In the genomic region with DNA sequence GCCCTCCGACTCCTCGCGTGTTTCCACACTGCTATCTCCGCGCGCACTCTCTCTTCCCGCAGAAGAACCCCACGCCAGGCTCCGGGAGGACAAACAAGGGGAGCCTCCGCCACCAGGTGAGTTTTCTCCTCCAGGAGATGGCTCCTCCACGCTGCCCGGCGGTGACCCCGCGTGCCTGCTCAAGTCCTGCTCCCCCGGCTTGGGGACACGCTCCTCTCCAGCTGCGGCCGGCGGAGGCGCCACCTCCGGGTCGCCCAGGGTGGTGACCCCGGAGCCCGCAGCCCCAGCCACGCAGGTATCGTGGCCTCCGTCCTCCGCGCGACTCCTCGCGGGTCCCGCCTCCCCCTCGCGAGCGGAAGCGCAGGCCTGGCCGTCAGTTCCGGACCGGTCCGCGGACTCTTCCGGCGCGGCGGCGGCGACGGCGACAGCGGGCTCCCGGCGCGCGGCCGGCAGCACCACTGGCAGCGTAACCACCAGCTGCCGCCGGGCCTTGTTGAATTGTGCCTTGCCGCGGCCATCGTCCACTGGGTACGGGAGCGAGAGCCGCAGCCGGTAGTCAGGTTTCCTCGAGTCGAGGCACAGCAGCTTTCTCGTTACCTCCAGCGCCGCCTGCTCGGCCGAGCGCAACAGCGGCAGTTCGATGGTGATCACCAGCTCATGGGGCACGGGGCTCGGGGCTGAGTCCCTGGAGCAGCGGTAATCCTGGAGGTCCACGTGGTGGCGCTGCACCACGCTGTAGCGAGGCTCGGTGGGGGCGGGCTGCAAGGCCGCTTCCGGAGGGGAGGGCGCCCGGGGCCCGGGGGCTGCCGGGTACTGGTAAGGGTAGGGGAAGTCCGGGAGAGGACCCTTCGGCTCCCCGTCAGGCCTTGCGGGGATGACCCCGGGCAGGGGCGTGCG, we compare ENCODE assay signal across 1 cellular context.
TF ChIP-seq lines count a peak whose summit lies in the region.

No MANE protein-coding gene starts in this region.

TF ChIP-seq in HEK293, 187 proteins besides CTCF, POLR2A, EP300 and RAD21 (continued from another document and continues in another):
- TF ChIP-seq ZNF221 (tag by site-specific recombination; IDR thresholded peaks at IDR 0.05; ENCODE audit: borderline replicate concordance) = no peak
- TF ChIP-seq OSR2 (tag by site-specific recombination; IDR thresholded peaks at IDR 0.05) = 0 out of 2 replicates have a peak, but pooled peaks have one; percentile 5
- TF ChIP-seq, protein P1, sequence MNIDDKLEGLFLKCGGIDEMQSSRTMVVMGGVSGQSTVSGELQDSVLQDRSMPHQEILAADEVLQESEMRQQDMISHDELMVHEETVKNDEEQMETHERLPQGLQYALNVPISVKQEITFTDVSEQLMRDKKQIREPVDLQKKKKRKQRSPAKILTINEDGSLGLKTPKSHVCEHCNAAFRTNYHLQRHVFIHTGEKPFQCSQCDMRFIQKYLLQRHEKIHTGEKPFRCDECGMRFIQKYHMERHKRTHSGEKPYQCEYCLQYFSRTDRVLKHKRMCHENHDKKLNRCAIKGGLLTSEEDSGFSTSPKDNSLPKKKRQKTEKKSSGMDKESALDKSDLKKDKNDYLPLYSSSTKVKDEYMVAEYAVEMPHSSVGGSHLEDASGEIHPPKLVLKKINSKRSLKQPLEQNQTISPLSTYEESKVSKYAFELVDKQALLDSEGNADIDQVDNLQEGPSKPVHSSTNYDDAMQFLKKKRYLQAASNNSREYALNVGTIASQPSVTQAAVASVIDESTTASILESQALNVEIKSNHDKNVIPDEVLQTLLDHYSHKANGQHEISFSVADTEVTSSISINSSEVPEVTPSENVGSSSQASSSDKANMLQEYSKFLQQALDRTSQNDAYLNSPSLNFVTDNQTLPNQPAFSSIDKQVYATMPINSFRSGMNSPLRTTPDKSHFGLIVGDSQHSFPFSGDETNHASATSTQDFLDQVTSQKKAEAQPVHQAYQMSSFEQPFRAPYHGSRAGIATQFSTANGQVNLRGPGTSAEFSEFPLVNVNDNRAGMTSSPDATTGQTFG (tag by site-specific recombination; IDR thresholded peaks at IDR 0.05; ENCODE audit: borderline replicate concordance) = no peak
- TF ChIP-seq FEZF1 (tag by site-specific recombination; IDR thresholded peaks at IDR 0.05) = no peak
- TF ChIP-seq, protein P2, sequence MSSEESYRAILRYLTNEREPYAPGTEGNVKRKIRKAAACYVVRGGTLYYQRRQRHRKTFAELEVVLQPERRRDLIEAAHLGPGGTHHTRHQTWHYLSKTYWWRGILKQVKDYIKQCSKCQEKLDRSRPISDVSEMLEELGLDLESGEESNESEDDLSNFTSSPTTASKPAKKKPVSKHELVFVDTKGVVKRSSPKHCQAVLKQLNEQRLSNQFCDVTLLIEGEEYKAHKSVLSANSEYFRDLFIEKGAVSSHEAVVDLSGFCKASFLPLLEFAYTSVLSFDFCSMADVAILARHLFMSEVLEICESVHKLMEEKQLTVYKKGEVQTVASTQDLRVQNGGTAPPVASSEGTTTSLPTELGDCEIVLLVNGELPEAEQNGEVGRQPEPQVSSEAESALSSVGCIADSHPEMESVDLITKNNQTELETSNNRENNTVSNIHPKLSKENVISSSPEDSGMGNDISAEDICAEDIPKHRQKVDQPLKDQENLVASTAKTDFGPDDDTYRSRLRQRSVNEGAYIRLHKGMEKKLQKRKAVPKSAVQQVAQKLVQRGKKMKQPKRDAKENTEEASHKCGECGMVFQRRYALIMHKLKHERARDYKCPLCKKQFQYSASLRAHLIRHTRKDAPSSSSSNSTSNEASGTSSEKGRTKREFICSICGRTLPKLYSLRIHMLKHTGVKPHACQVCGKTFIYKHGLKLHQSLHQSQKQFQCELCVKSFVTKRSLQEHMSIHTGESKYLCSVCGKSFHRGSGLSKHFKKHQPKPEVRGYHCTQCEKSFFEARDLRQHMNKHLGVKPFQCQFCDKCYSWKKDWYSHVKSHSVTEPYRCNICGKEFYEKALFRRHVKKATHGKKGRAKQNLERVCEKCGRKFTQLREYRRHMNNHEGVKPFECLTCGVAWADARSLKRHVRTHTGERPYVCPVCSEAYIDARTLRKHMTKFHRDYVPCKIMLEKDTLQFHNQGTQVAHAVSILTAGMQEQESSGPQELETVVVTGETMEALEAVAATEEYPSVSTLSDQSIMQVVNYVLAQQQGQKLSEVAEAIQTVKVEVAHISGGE (tag by site-specific recombination; conservative IDR thresholded peaks at IDR 0.05; ENCODE audit: low read depth) = peak; percentile 87
- no peak for TF ChIP-seq ZNF211 (tag by site-specific recombination; IDR thresholded peaks at IDR 0.05; ENCODE audit: low read depth)
- TF ChIP-seq ZNF19 (tag by site-specific recombination; IDR thresholded peaks at IDR 0.05; ENCODE audit: low read depth) = no peak
- TF ChIP-seq, protein P3, sequence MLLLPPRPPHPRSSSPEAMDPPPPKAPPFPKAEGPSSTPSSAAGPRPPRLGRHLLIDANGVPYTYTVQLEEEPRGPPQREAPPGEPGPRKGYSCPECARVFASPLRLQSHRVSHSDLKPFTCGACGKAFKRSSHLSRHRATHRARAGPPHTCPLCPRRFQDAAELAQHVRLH (tag by site-specific recombination; IDR thresholded peaks at IDR 0.05) = peak; percentile 75
- TF ChIP-seq ZNF623 (tag by site-specific recombination; IDR thresholded peaks at IDR 0.05) = no peak
- TF ChIP-seq, protein P4, sequence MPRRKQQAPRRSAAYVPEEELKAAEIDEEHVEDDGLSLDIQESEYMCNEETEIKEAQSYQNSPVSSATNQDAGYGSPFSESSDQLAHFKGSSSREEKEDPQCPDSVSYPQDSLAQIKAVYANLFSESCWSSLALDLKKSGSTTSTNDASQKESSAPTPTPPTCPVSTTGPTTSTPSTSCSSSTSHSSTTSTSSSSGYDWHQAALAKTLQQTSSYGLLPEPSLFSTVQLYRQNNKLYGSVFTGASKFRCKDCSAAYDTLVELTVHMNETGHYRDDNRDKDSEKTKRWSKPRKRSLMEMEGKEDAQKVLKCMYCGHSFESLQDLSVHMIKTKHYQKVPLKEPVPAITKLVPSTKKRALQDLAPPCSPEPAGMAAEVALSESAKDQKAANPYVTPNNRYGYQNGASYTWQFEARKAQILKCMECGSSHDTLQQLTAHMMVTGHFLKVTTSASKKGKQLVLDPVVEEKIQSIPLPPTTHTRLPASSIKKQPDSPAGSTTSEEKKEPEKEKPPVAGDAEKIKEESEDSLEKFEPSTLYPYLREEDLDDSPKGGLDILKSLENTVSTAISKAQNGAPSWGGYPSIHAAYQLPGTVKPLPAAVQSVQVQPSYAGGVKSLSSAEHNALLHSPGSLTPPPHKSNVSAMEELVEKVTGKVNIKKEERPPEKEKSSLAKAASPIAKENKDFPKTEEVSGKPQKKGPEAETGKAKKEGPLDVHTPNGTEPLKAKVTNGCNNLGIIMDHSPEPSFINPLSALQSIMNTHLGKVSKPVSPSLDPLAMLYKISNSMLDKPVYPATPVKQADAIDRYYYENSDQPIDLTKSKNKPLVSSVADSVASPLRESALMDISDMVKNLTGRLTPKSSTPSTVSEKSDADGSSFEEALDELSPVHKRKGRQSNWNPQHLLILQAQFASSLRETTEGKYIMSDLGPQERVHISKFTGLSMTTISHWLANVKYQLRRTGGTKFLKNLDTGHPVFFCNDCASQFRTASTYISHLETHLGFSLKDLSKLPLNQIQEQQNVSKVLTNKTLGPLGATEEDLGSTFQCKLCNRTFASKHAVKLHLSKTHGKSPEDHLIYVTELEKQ (tag by site-specific recombination; IDR thresholded peaks at IDR 0.05; ENCODE audit: borderline replicate concordance) = no peak
- 0 out of 2 replicates have a peak, but pooled peaks have one; percentile 12 for TF ChIP-seq ZSCAN16 (tag by site-specific recombination; IDR thresholded peaks at IDR 0.05)
- no peak for TF ChIP-seq KLF1 (tag by site-specific recombination; IDR thresholded peaks at IDR 0.05)
- TF ChIP-seq ZIC2 (tag by site-specific recombination; IDR thresholded peaks at IDR 0.05) = peak; percentile 27; the same call in 1 of the 2 replicates
- TF ChIP-seq ZNF140 (tag by site-specific recombination; IDR thresholded peaks at IDR 0.05) = no peak
- TF ChIP-seq, protein P5, sequence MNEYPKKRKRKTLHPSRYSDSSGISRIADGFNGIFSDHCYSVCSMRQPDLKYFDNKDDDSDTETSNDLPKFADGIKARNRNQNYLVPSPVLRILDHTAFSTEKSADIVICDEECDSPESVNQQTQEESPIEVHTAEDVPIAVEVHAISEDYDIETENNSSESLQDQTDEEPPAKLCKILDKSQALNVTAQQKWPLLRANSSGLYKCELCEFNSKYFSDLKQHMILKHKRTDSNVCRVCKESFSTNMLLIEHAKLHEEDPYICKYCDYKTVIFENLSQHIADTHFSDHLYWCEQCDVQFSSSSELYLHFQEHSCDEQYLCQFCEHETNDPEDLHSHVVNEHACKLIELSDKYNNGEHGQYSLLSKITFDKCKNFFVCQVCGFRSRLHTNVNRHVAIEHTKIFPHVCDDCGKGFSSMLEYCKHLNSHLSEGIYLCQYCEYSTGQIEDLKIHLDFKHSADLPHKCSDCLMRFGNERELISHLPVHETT (tag by site-specific recombination; IDR thresholded peaks at IDR 0.05) = peak; percentile 53; the same call in 1 of the 2 replicates
- TF ChIP-seq, protein P6, sequence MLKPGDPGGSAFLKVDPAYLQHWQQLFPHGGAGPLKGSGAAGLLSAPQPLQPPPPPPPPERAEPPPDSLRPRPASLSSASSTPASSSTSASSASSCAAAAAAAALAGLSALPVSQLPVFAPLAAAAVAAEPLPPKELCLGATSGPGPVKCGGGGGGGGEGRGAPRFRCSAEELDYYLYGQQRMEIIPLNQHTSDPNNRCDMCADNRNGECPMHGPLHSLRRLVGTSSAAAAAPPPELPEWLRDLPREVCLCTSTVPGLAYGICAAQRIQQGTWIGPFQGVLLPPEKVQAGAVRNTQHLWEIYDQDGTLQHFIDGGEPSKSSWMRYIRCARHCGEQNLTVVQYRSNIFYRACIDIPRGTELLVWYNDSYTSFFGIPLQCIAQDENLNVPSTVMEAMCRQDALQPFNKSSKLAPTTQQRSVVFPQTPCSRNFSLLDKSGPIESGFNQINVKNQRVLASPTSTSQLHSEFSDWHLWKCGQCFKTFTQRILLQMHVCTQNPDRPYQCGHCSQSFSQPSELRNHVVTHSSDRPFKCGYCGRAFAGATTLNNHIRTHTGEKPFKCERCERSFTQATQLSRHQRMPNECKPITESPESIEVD (tag by site-specific recombination; IDR thresholded peaks at IDR 0.05) = no peak
- TF ChIP-seq ZNF146 (tag by site-specific recombination; IDR thresholded peaks at IDR 0.05) = no peak
- TF ChIP-seq ZNF266 (tag by site-specific recombination; IDR thresholded peaks at IDR 0.05; ENCODE audit: low read depth) = no peak
- no peak for TF ChIP-seq HOXA7 (CRISPR knock-in tag; IDR thresholded peaks at IDR 0.05; ENCODE audit: borderline replicate concordance)
- TF ChIP-seq BCL11B (tag by site-specific recombination; IDR thresholded peaks at IDR 0.05; ENCODE audit: low read depth) = 0 out of 2 replicates have a peak, but pooled peaks have one; percentile 37
- TF ChIP-seq ZNF174 (tag by site-specific recombination; IDR thresholded peaks at IDR 0.05) = no peak
- no peak for TF ChIP-seq ZNF548 (tag by site-specific recombination; IDR thresholded peaks at IDR 0.05)
- TF ChIP-seq OVOL3 (tag by site-specific recombination; IDR thresholded peaks at IDR 0.05) = peak; percentile 8; the same call in 1 of the 2 replicates
- TF ChIP-seq ZNF555 (tag by site-specific recombination; conservative IDR thresholded peaks at IDR 0.05) = no peak
- no peak for TF ChIP-seq ZNF626 (tag by site-specific recombination; IDR thresholded peaks at IDR 0.05)
- TF ChIP-seq, protein P7, sequence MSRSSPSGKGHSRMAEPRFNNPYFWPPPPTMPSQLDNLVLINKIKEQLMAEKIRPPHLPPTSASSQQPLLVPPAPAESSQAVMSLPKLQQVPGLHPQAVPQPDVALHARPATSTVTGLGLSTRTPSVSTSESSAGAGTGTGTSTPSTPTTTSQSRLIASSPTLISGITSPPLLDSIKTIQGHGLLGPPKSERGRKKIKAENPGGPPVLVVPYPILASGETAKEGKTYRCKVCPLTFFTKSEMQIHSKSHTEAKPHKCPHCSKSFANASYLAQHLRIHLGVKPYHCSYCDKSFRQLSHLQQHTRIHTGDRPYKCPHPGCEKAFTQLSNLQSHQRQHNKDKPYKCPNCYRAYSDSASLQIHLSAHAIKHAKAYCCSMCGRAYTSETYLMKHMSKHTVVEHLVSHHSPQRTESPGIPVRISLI (tag by site-specific recombination; IDR thresholded peaks at IDR 0.05) = no peak
- TF ChIP-seq, protein P8, sequence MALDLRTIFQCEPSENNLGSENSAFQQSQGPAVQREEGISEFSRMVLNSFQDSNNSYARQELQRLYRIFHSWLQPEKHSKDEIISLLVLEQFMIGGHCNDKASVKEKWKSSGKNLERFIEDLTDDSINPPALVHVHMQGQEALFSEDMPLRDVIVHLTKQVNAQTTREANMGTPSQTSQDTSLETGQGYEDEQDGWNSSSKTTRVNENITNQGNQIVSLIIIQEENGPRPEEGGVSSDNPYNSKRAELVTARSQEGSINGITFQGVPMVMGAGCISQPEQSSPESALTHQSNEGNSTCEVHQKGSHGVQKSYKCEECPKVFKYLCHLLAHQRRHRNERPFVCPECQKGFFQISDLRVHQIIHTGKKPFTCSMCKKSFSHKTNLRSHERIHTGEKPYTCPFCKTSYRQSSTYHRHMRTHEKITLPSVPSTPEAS (tag by site-specific recombination; IDR thresholded peaks at IDR 0.05) = no peak
- 0 out of 2 replicates have a peak, but pooled peaks have one; percentile 12 for TF ChIP-seq KLF7 (tag by site-specific recombination; IDR thresholded peaks at IDR 0.05; ENCODE audit: borderline replicate concordance)
- TF ChIP-seq ZNF433 (tag by site-specific recombination; IDR thresholded peaks at IDR 0.05; ENCODE audit: low read depth) = no peak
- no peak for TF ChIP-seq ZSCAN23 (tag by site-specific recombination; IDR thresholded peaks at IDR 0.05)
- peak; percentile 80 for TF ChIP-seq ZNF501 (tag by site-specific recombination; IDR thresholded peaks at IDR 0.05)
- peak; percentile 54; the same call in 1 of the 2 replicates for TF ChIP-seq KLF10 (tag by site-specific recombination; IDR thresholded peaks at IDR 0.05)
- TF ChIP-seq ZNF354C (tag by site-specific recombination; IDR thresholded peaks at IDR 0.05; ENCODE audit: borderline replicate concordance, low read depth) = no peak
- TF ChIP-seq, protein P9, sequence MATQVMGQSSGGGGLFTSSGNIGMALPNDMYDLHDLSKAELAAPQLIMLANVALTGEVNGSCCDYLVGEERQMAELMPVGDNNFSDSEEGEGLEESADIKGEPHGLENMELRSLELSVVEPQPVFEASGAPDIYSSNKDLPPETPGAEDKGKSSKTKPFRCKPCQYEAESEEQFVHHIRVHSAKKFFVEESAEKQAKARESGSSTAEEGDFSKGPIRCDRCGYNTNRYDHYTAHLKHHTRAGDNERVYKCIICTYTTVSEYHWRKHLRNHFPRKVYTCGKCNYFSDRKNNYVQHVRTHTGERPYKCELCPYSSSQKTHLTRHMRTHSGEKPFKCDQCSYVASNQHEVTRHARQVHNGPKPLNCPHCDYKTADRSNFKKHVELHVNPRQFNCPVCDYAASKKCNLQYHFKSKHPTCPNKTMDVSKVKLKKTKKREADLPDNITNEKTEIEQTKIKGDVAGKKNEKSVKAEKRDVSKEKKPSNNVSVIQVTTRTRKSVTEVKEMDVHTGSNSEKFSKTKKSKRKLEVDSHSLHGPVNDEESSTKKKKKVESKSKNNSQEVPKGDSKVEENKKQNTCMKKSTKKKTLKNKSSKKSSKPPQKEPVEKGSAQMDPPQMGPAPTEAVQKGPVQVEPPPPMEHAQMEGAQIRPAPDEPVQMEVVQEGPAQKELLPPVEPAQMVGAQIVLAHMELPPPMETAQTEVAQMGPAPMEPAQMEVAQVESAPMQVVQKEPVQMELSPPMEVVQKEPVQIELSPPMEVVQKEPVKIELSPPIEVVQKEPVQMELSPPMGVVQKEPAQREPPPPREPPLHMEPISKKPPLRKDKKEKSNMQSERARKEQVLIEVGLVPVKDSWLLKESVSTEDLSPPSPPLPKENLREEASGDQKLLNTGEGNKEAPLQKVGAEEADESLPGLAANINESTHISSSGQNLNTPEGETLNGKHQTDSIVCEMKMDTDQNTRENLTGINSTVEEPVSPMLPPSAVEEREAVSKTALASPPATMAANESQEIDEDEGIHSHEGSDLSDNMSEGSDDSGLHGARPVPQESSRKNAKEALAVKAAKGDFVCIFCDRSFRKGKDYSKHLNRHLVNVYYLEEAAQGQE (tag by site-specific recombination; IDR thresholded peaks at IDR 0.05) = 0 out of 2 replicates have a peak, but pooled peaks have one; percentile 30
- no peak; the same call in 1 of the 2 replicates for TF ChIP-seq KLF16 (tag by site-specific recombination; IDR thresholded peaks at IDR 0.05)
